In genomic region chr5:94968507-94969095, GRCh38 we compare ENCODE assay signal across 9 cellular contexts.
DNase-seq lines count a peak whose midpoint lies in the region; ATAC-seq and TF ChIP-seq lines count a peak whose summit lies in the region.
"Had no signal": no experiment of that assay in that cellular context is flagged by ENCODE, and none has a peak within 500 bp of the region (broad histone marks: within the 10 kb centered on the region; RNA-seq: fewer than 3 reads in every experiment).

No MANE protein-coding gene starts in this region.

- H3K4me3 ChIP-seq in OCI-LY1 (ENCODE audit: low read depth, low read length, poor library complexity, severe bottlenecking): no peak overlapping the region
- no peak overlapping the region for H3K4me3 ChIP-seq in transverse colon
- H3K4me3 ChIP-seq: BLaER1 had no signal

- no peak overlapping the region for H3K4me2 ChIP-seq in OCI-LY1 (ENCODE audit: low read length)
- H3K4me2 ChIP-seq: BLaER1 had no signal

- H3K4me1 ChIP-seq in OCI-LY1 (ENCODE audit: insufficient read depth, low read length, severe bottlenecking) (no peaks in the 10 kb centered on the region), transverse colon (no peaks in the 10 kb centered on the region)
- H3K4me1 ChIP-seq: BLaER1 had no signal

- no peaks in the 10 kb centered on the region for H3K79me2 ChIP-seq in OCI-LY1 (ENCODE audit: insufficient read depth, low read length)

- DNase-seq in activated CD4-positive, alpha-beta T cell treated with anti-CD3 and anti-CD28 coated beads for 36 hours: peak; percentile 19
- no peak for DNase-seq in activated CD4-positive, alpha-beta T cell treated with anti-CD3 and anti-CD28 coated beads for 1 hour
- DNase-seq in Kasumi-1 (lab: John Stamatoyannopoulos, UW): peak; percentile 86 to 94
- DNase-seq in central memory CD4-positive, alpha-beta T cell: peak; percentile 2
- DNase-seq in kidney tubule cell (ENCODE audit: low spot score): peak; percentile 70
- no peak for DNase-seq in transverse colon

- H3K4me3 Mint-ChIP-seq in activated CD4-positive, alpha-beta T cell treated with anti-CD3 and anti-CD28 coated beads for 36 hours: no peak overlapping the region

- peak; percentile 73 for TF ChIP-seq CTCF in OCI-LY1 (IDR thresholded peaks at IDR 0.05; ENCODE audit: low read length)
- TF ChIP-seq CTCF in transverse colon (IDR thresholded peaks at IDR 0.05): peak; percentile 49 to 64 (median 59)

- no peaks in the 10 kb centered on the region for H3K9me3 ChIP-seq in OCI-LY1 (ENCODE audit: low read length)
- H3K9me3 ChIP-seq in transverse colon: no peaks in the 10 kb centered on the region
- H3K9me3 ChIP-seq: BLaER1 had no signal

- peak; percentile 68 for ATAC-seq in activated CD4-positive, alpha-beta T cell treated with anti-CD3 and anti-CD28 coated beads for 36 hours
- peak; percentile 78 for ATAC-seq in GM21723 (IDR thresholded peaks at IDR 0.05; ENCODE audit: unreplicated experiment)

- no peaks in the 10 kb centered on the region for H3K36me3 Mint-ChIP-seq in activated CD4-positive, alpha-beta T cell treated with anti-CD3 and anti-CD28 coated beads for 36 hours (ENCODE audit: low read depth)

- H3F3A ChIP-seq in OCI-LY1 (ENCODE audit: insufficient read depth, low read length): no peaks in the 10 kb centered on the region

- H3K9me3 Mint-ChIP-seq in activated CD4-positive, alpha-beta T cell treated with anti-CD3 and anti-CD28 coated beads for 36 hours (ENCODE audit: low read depth): no peaks in the 10 kb centered on the region

- H3K4me1 Mint-ChIP-seq in activated CD4-positive, alpha-beta T cell treated with anti-CD3 and anti-CD28 coated beads for 36 hours: no peaks in the 10 kb centered on the region

- H4K20me1 ChIP-seq in OCI-LY1 (ENCODE audit: insufficient read depth, low read length): no peaks in the 10 kb centered on the region
- H4K20me1 ChIP-seq: BLaER1 had no signal

- H3K27me3 ChIP-seq in OCI-LY1 (ENCODE audit: insufficient read depth, low read length): no peaks in the 10 kb centered on the region
- H3K27me3 ChIP-seq in transverse colon: no peaks in the 10 kb centered on the region
- H3K27me3 ChIP-seq: BLaER1 had no signal

- H3K36me3 ChIP-seq in OCI-LY1 (ENCODE audit: insufficient read depth, low read length): no peaks in the 10 kb centered on the region
- no peaks in the 10 kb centered on the region for H3K36me3 ChIP-seq in transverse colon
- H3K36me3 ChIP-seq: BLaER1 had no signal

- no peak overlapping the region for H3K27ac Mint-ChIP-seq in activated CD4-positive, alpha-beta T cell treated with anti-CD3 and anti-CD28 coated beads for 36 hours

- WGBS in transverse colon (ENCODE audit: low coverage in 1 of 2), 2 donors: 33 to 38% methylated on average over 5 of the region's 5 CpGs

- no peak for TF ChIP-seq POLR2A in transverse colon (IDR thresholded peaks at IDR 0.05)

- H3K27ac ChIP-seq in OCI-LY1 (ENCODE audit: low read depth, low read length, poor library complexity, severe bottlenecking) (no peak overlapping the region), transverse colon (no peak overlapping the region)
- H3K27ac ChIP-seq: BLaER1 had no signal

- intact Hi-C loops in activated CD4-positive, alpha-beta T cell treated with anti-CD3 and anti-CD28 coated beads for 36 hours (cut with DNase I, micrococcal nuclease): loop anchor here (1.0 to 10.0 kb wide), 4 partner anchors 116 to 879 kb away; no protein-coding TSS in a partner anchor
- intact Hi-C loops in transverse colon (cut with DNase I; ENCODE audit: low total_unique reads): loop anchor here (10.0 kb wide), 1 partner anchor 266 kb away; no protein-coding TSS in a partner anchor

- no peak overlapping the region for H2AFZ ChIP-seq in OCI-LY1 (ENCODE audit: low read length)

- CTCF ChIA-PET in activated CD4-positive, alpha-beta T cell treated with anti-CD3 and anti-CD28 coated beads for 36 hours (lab: Charles Lee): interaction anchor here (0.6 to 1.2 kb wide), 10 partner anchors 10 to 790 kb away, joined by 3 to 6 read pairs (median 4); no protein-coding TSS in a partner anchor

- H3K9ac ChIP-seq in OCI-LY1 (ENCODE audit: low read length): no peak overlapping the region
- H3K9ac ChIP-seq: BLaER1 had no signal

- H3K9me2 ChIP-seq in OCI-LY1 (ENCODE audit: low read depth, low read length): no peaks in the 10 kb centered on the region

- POLR2A ChIA-PET in activated CD4-positive, alpha-beta T cell treated with anti-CD3 and anti-CD28 coated beads for 36 hours (lab: Charles Lee): no interaction called here

- no peaks in the 10 kb centered on the region for H3K27me3 Mint-ChIP-seq in activated CD4-positive, alpha-beta T cell treated with anti-CD3 and anti-CD28 coated beads for 36 hours

- no peak for TF ChIP-seq EP300 in transverse colon (IDR thresholded peaks at IDR 0.05; ENCODE audit: low read depth)

- in situ Hi-C loops in transverse colon (cut with MboI; ENCODE audit: low pct_ligation_motif_present in 1 of 4, low pct_unique_long_range_greater_than_20kb in 1 of 4, low sequenced_read_pairs in 3 of 4): loop anchor here in 3 of 4 donors (25.0 kb wide), 2 partner anchors 269 to 294 kb away; no protein-coding TSS in a partner anchor

Comparison
In these comparisons a context has a peak if more than half of its experiments do, and no peak if none do; other contexts are left out.
1. DNase-seq: peak in activated CD4-positive, alpha-beta T cell treated with anti-CD3 and anti-CD28 coated beads for 36 hours (single experiment), Kasumi-1 (2 of 2), central memory CD4-positive, alpha-beta T cell (single experiment) and kidney tubule cell (single experiment); none in activated CD4-positive, alpha-beta T cell treated with anti-CD3 and anti-CD28 coated beads for 1 hour (single experiment) and transverse colon (single experiment).